ENCODE assay signal across 8 cellular contexts in the genomic region with DNA sequence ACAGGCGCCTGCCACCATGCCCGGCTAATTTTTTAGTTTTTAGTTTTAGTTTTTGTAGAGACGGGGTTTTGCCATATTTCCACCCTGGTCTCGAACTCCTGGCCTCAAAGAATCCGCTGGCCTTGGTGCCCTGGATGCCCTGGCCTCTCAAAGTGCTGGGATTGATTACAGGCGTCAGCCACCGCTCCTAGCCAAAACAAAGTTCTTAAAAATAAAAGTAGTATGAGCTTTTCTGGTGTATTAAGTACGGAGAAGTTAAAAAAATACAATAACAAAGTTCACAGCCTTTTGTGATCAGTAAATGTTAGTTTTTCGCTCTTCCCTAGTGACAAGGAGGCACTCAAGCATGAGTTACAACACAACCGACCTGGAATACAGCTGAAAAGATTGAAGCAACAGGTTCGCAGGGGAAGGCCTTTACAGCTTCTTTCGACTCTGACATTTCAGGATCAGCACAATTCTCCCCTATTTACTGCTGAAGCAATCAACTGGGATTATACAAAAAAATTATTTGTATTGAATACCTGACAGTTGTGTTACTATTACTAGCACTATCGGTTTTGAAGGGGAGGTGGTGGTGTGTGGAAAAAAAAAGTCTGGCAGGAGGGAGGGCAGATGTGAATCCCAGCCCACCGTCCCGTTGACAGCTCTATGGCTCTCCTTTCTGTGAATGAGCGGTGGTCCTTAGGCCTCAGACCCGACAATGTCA. TPM values are rescaled to one million over a fixed set of nuclear protein-coding genes. Genes with fewer than 3 reads are reported as not detected.
DNase-seq lines count a peak whose midpoint lies in the region; ATAC-seq and TF ChIP-seq lines count a peak whose summit lies in the region.

No MANE protein-coding gene starts in this region.

- H3K27ac Mint-ChIP-seq in CD4-positive, CD25-positive, alpha-beta regulatory T cell, result peak overlapping the region; percentile 99

- H3K36me3 ChIP-seq in CD4-positive, CD25-positive, alpha-beta regulatory T cell (ENCODE audit: control insufficient read depth, insufficient read depth, low read length), result no peaks in the 10 kb centered on the region
- no peaks in the 10 kb centered on the region for H3K36me3 ChIP-seq in mucosa of rectum (ENCODE audit: control insufficient read depth in 2 of 2, insufficient read depth in 2 of 2, low read length in 2 of 2)

- peak overlapping the region; percentile 68 to 94 for H3K9ac ChIP-seq in mucosa of rectum (ENCODE audit: low read depth in 1 of 2, low read length in 2 of 2)

- no peaks in the 10 kb centered on the region for H3K27me3 ChIP-seq in CD4-positive, CD25-positive, alpha-beta regulatory T cell (ENCODE audit: control insufficient read depth, insufficient read depth, low read length)
- no peaks in the 10 kb centered on the region for H3K27me3 ChIP-seq in mucosa of rectum (ENCODE audit: control insufficient read depth in 2 of 2, insufficient read depth in 2 of 2, low read length in 2 of 2)

- peaks cover 0 to 2% (median 0%) of the 10 kb centered on the region in 7 donors for H3K9me3 Mint-ChIP-seq in CD4-positive, CD25-positive, alpha-beta regulatory T cell

- H3K4me3 Mint-ChIP-seq in CD4-positive, CD25-positive, alpha-beta regulatory T cell, result peak overlapping the region; percentile 83 to 95 (median 94)

- H3K9me3 ChIP-seq in CD4-positive, CD25-positive, alpha-beta regulatory T cell (ENCODE audit: control insufficient read depth in 2 of 2, low read length in 2 of 2), result no peaks in the 10 kb centered on the region
- H3K9me3 ChIP-seq in mucosa of rectum (ENCODE audit: control insufficient read depth in 2 of 2, low read length in 2 of 2), result no peaks in the 10 kb centered on the region

- DNase-seq in CD4-positive, CD25-positive, alpha-beta regulatory T cell, result peak in 1 of 3 donors; percentile 3
- DNase-seq in LNCaP clone FGC (ENCODE audit: low read depth), result no peak
- DNase-seq in central memory CD4-positive, alpha-beta T cell, result peak; percentile 3

- peaks cover 24 to 47% (median 33%) of the 10 kb centered on the region in 4 donors for H3K4me1 Mint-ChIP-seq in CD4-positive, CD25-positive, alpha-beta regulatory T cell

- no peaks in the 10 kb centered on the region for H3K36me3 Mint-ChIP-seq in CD4-positive, CD25-positive, alpha-beta regulatory T cell

- no peak for ATAC-seq in CD4-positive, CD25-positive, alpha-beta regulatory T cell (ENCODE audit: low read depth in 2 of 2)
- ATAC-seq in GM18858 (IDR thresholded peaks at IDR 0.05; ENCODE audit: unreplicated experiment) (no peak), HG03432 (IDR thresholded peaks at IDR 0.05; ENCODE audit: unreplicated experiment) (no peak), GM21390 (IDR thresholded peaks at IDR 0.05; ENCODE audit: unreplicated experiment) (no peak), HG02798 (IDR thresholded peaks at IDR 0.05; ENCODE audit: poor library complexity, unreplicated experiment) (no peak)

- H3K27me3 Mint-ChIP-seq in CD4-positive, CD25-positive, alpha-beta regulatory T cell, result no peaks in the 10 kb centered on the region

- H3K27ac ChIP-seq in CD4-positive, CD25-positive, alpha-beta regulatory T cell (ENCODE audit: insufficient read depth, low read length, poor library complexity, severe bottlenecking), result peak overlapping the region; percentile 92
- peak overlapping the region; percentile 86 for H3K27ac ChIP-seq in mucosa of rectum (ENCODE audit: low read depth in 2 of 2, low read length in 2 of 2)

- no peak for TF ChIP-seq CTCF in LNCaP clone FGC (IDR thresholded peaks at IDR 0.05; ENCODE audit: control insufficient read depth, extremely low read depth, insufficient read depth)

- H3K4me3 ChIP-seq in CD4-positive, CD25-positive, alpha-beta regulatory T cell (ENCODE audit: low read depth, low read length), result peak overlapping the region; percentile 78
- H3K4me3 ChIP-seq in LNCaP clone FGC (ENCODE audit: low read depth, low read length) (peak overlapping the region; percentile 45), mucosa of rectum (ENCODE audit: low read length in 2 of 2) (peak overlapping the region; percentile 75 to 83)

- peaks cover 16% of the 10 kb centered on the region for H3K4me1 ChIP-seq in CD4-positive, CD25-positive, alpha-beta regulatory T cell (ENCODE audit: control insufficient read depth, insufficient read depth, low read length, poor library complexity, severe bottlenecking)
- H3K4me1 ChIP-seq in mucosa of rectum (ENCODE audit: control insufficient read depth in 2 of 2, insufficient read depth in 2 of 2, low read length in 2 of 2), result peaks cover 12 to 13% of the 10 kb centered on the region in 2 donors

RNA-seq across cellular contexts. Expression of gene METAP1, which starts 0.9 kb away (rescaled TPM):
- 37.5 TPM for total RNA-seq in CD4-positive, CD25-positive, alpha-beta regulatory T cell
- 10 to 100 TPM; 30.8 to 43.8 (median 33.0) TPM for polyA plus RNA-seq in CD4-positive, CD25-positive, alpha-beta regulatory T cell
